1 cellular context compared by ENCODE assay signal in the genomic region with DNA sequence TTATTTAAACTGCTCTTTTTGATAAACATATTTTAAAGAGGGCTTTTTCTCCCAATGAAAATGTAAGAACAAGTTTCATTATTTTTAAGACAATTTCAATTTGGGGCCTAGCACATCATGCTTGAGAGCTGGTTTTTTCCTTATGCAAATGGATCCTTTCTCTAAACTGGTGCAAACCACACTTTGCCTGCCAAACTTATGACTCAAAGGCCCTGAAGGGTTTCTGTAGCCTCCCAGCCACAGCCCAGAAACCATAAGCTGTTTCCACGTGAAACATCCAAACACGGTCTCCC.
TF ChIP-seq lines count a peak whose summit lies in the region.

No MANE protein-coding gene starts in this region.

TF ChIP-seq in A549, 52 proteins besides CTCF, POLR2A, EP300 and RAD21 (continued from another document):
- no peak for TF ChIP-seq BCL3 (IDR thresholded peaks at IDR 0.05)
- no peak for TF ChIP-seq ZNF302 (CRISPR knock-in tag; IDR thresholded peaks at IDR 0.05)
- no peak for TF ChIP-seq NFE2L2 (conservative IDR thresholded peaks at IDR 0.05; ENCODE audit: low read length)
- no peak for TF ChIP-seq CEBPB (IDR thresholded peaks at IDR 0.05)
- TF ChIP-seq NPAS2 (CRISPR knock-in tag; IDR thresholded peaks at IDR 0.05; ENCODE audit: borderline replicate concordance), result no peak
- no peak for TF ChIP-seq PHF8 (IDR thresholded peaks at IDR 0.05; ENCODE audit: borderline replicate concordance, low read depth)
- TF ChIP-seq KDM1A (IDR thresholded peaks at IDR 0.05; ENCODE audit: low read depth), result no peak
